ENCODE assay signal across 19 cellular contexts in the genomic region with DNA sequence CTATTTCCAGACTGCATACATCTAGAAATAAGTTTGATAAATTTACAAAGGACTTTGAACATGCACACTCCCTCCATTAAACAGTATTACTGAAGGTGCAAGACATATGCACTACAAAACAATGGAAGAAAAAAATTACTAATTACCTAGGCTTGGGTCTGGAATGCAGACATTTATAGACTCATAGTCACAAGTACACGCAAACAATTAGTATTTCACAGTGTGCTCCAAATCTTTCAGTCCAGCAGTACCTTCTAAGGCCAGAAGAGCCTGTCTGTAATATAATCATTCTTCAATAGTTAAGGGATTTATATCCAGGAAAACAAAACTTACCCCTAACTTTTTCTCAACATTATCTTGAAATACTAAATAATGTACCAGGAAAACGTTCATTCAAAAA. TPM values are rescaled to one million over a fixed set of nuclear protein-coding genes. Genes with fewer than 3 reads are reported as not detected.
A peak's percentile ranks its signal among the peaks of the same experiment; 100 is the strongest.
DNase-seq lines count a peak whose midpoint lies in the region; ATAC-seq, FAIRE-seq and TF ChIP-seq lines count a peak whose summit lies in the region.
"Had no signal": no experiment of that assay in that cellular context is flagged by ENCODE, and none has a peak within 500 bp of the region (broad histone marks: within the 10 kb centered on the region; RNA-seq: fewer than 3 reads in every experiment).

No MANE protein-coding gene starts in this region.

- ATAC-seq in stimulated activated naive CD8-positive, alpha-beta T cell treated with anti-CD3 and anti-CD28 coated beads, Interleukin-15, Interleukin-2, amounts not matched to agents 100 U/mL and 50 U/mL, for 24 hours = no peak
- ATAC-seq in GM12878 (peak; percentile 31; the same call in 2 of the 3 replicates), GM21447 (IDR thresholded peaks at IDR 0.05; ENCODE audit: unreplicated experiment) (no peak)
- ATAC-seq: activated CD4-positive, alpha-beta T cell treated with anti-CD3 and anti-CD28 coated beads for 36 hours had no signal

- no peaks in the 10 kb centered on the region for H4K20me1 ChIP-seq in GM12878 (ENCODE audit: control insufficient read depth, insufficient read depth)

- H3K79me1 ChIP-seq in mesenchymal stem cell (replicated peaks; ENCODE audit: low read length, poor library complexity, severe bottlenecking) = peaks cover 17% of the 10 kb centered on the region

- H3K4ac ChIP-seq in mesenchymal stem cell (ENCODE audit: low read depth in 1 of 2, low read length in 2 of 2) = no peak overlapping the region

- no peak overlapping the region for H3K9ac ChIP-seq in GM12878 (ENCODE audit: control insufficient read depth, insufficient read depth, low read length)
- H3K9ac ChIP-seq in mesenchymal stem cell (ENCODE audit: low read length) = peak overlapping the region; percentile 2

- POLR2A ChIA-PET in GM12878 (lab: Charles Lee) = no interaction called here

- SMC1A ChIA-PET in GM12878 (lab: Charles Lee; ENCODE audit: uncharacterized antibody, unreplicated experiment) = interaction anchor here (1.3 to 4.0 kb wide), 3 partner anchors 9 to 61 kb away, joined by 3 to 22 read pairs (median 5); no protein-coding TSS in a partner anchor

- TF ChIP-seq RAD21 in GM12878 (IDR thresholded peaks at IDR 0.05; ENCODE audit: insufficient read depth, low read depth, low read length) = no peak

- H2AFZ ChIP-seq in GM12878 (ENCODE audit: control insufficient read depth, low read depth, low read length) = no peak overlapping the region
- no peak overlapping the region for H2AFZ ChIP-seq in mesenchymal stem cell (ENCODE audit: low read depth, low read length)

- no peak overlapping the region for H2AK5ac ChIP-seq in mesenchymal stem cell (ENCODE audit: low read length, severe bottlenecking)

- BruUV-seq in GM12878 (replicated peaks; lab: Mats Ljungman, UMichigan) = no TSS peak

- H3K27ac ChIP-seq in GM12878 (ENCODE audit: control insufficient read depth, insufficient read depth) (no peak overlapping the region), mesenchymal stem cell (ENCODE audit: low read length, poor library complexity, severe bottlenecking) (no peak overlapping the region), testis (no peak overlapping the region)
- H3K27ac ChIP-seq: epithelial cell of prostate, SK-N-MC had no signal

- H3K4me2 ChIP-seq in GM12878 (ENCODE audit: control insufficient read depth, insufficient read depth) (no peak overlapping the region), mesenchymal stem cell (ENCODE audit: low read length, poor library complexity, severe bottlenecking) (no peak overlapping the region)

- peaks cover 47% of the 10 kb centered on the region for H3K79me2 ChIP-seq in GM12878 (ENCODE audit: control insufficient read depth, insufficient read depth, low read length)

- WGBS in GM12878 (ENCODE audit: insufficient coverage, insufficient replicate concordance, low lambda C conversion rate, missing lambda C conversion rate) = 71% methylated on average over 2 of the region's 2 CpGs
- 80% methylated on average over 2 of the region's 2 CpGs for WGBS in mesenchymal stem cell
- 33 to 65% methylated on average over 2 of the region's 2 CpGs for WGBS in testis, 2 donors

- H3K23ac ChIP-seq in mesenchymal stem cell (ENCODE audit: low read length in 2 of 2) = no peak overlapping the region

- peaks cover 18% of the 10 kb centered on the region for H3K9me3 ChIP-seq in GM12878 (replicated peaks; ENCODE audit: control insufficient read depth, insufficient read depth, low read length)
- no peaks in the 10 kb centered on the region for H3K9me3 ChIP-seq in mesenchymal stem cell (ENCODE audit: control insufficient read depth, low read length)
- H3K9me3 ChIP-seq in testis = no peaks in the 10 kb centered on the region
- H3K9me3 ChIP-seq: uterus had no signal

- no peak overlapping the region for H4K8ac ChIP-seq in mesenchymal stem cell (ENCODE audit: low read length)

- TF ChIP-seq CTCF in GM12878 (IDR thresholded peaks at IDR 0.05 in 2 of 3, conservative IDR thresholded peaks at IDR 0.05 in 1 of 3; ENCODE audit: control insufficient read depth in 2 of 3, extremely low read depth in 1 of 3, insufficient read depth in 1 of 3, low read depth in 3 of 3, low read length in 3 of 3) = no peak
- no peak for TF ChIP-seq CTCF in testis (IDR thresholded peaks at IDR 0.05)

- H3K36me3 ChIP-seq in GM12878 (ENCODE audit: control insufficient read depth in 2 of 2, insufficient read depth in 2 of 2, low read length in 1 of 2) = peaks cover 2 to 5% of the 10 kb centered on the region in 2 experiments
- H3K36me3 ChIP-seq in mesenchymal stem cell (ENCODE audit: control insufficient read depth in 1 of 2, insufficient read depth in 2 of 2, low read depth in 1 of 2, low read length in 2 of 2) = peaks cover 7 to 31% of the 10 kb centered on the region in 2 experiments
- no peaks in the 10 kb centered on the region for H3K36me3 ChIP-seq in testis (ENCODE audit: low read depth, missing control alignments)
- H3K36me3 ChIP-seq: uterus had no signal

- TF ChIP-seq EP300 in GM12878 (IDR thresholded peaks at IDR 0.05; ENCODE audit: borderline replicate concordance in 1 of 2, control insufficient read depth in 1 of 2, low read depth in 2 of 2, low read length in 2 of 2) = no peak

- H3K27ac Mint-ChIP-seq in stimulated activated naive CD8-positive, alpha-beta T cell treated with anti-CD3 and anti-CD28 coated beads, Interleukin-15, Interleukin-2, amounts not matched to agents 100 ng/mL and 50 ng/mL, for 24 hours = peak overlapping the region; percentile 42
- H3K27ac Mint-ChIP-seq: activated CD4-positive, alpha-beta T cell treated with anti-CD3 and anti-CD28 coated beads for 36 hours; dendritic cell treated with granulocyte-macrophage colony-stimulating factor and Interleukin-4, amounts not matched to agents 40 ng/mL and 50 ng/mL, for 4 days had no signal

- H3K4me1 Mint-ChIP-seq in stimulated activated naive CD8-positive, alpha-beta T cell treated with anti-CD3 and anti-CD28 coated beads, Interleukin-15, Interleukin-2, amounts not matched to agents 100 ng/mL and 50 ng/mL, for 24 hours (ENCODE audit: low read depth) = peaks cover 74% of the 10 kb centered on the region

- peaks cover 14% of the 10 kb centered on the region for H3K9me3 Mint-ChIP-seq in stimulated activated naive CD8-positive, alpha-beta T cell treated with anti-CD3 and anti-CD28 coated beads, Interleukin-15, Interleukin-2, amounts not matched to agents 100 ng/mL and 50 ng/mL, for 24 hours

- H3K4me1 ChIP-seq in GM12878 (ENCODE audit: control insufficient read depth, insufficient read depth, low read length) (peaks cover 8% of the 10 kb centered on the region; the same call in 1 of the 2 replicates), mesenchymal stem cell (ENCODE audit: control insufficient read depth, insufficient read depth, low read depth, low read length) (no peaks in the 10 kb centered on the region), testis (peaks cover 8% of the 10 kb centered on the region)

- H3K27me3 ChIP-seq in GM12878 (replicated peaks in 1 of 2; ENCODE audit: control insufficient read depth in 2 of 2, insufficient read depth in 2 of 2, low read length in 1 of 2) (no peaks in the 10 kb centered on the region), mesenchymal stem cell (ENCODE audit: control insufficient read depth in 1 of 2, insufficient read depth in 1 of 2, low read length in 2 of 2) (no peaks in the 10 kb centered on the region), testis (no peaks in the 10 kb centered on the region)
- H3K27me3 ChIP-seq: uterus had no signal

- in situ Hi-C loops in GM12878 (cut with MboI) = no loop called here

- no peaks in the 10 kb centered on the region for H3K27me3 Mint-ChIP-seq in stimulated activated naive CD8-positive, alpha-beta T cell treated with anti-CD3 and anti-CD28 coated beads, Interleukin-15, Interleukin-2, amounts not matched to agents 100 ng/mL and 50 ng/mL, for 24 hours
- H3K27me3 Mint-ChIP-seq: activated CD4-positive, alpha-beta T cell treated with anti-CD3 and anti-CD28 coated beads for 36 hours; dendritic cell treated with granulocyte-macrophage colony-stimulating factor and Interleukin-4, amounts not matched to agents 40 ng/mL and 50 ng/mL, for 4 days had no signal

- H2BK120ac ChIP-seq in mesenchymal stem cell (ENCODE audit: low read depth, low read length) = no peak overlapping the region

- H2BK12ac ChIP-seq in mesenchymal stem cell (ENCODE audit: low read length in 2 of 2) = no peak overlapping the region

- H2BK5ac ChIP-seq in mesenchymal stem cell (ENCODE audit: low read depth, low read length, poor library complexity, severe bottlenecking) = no peak overlapping the region

- no peak for FAIRE-seq in GM12878 (lab: Jason Lieb, UNC)

- DNase-seq in stimulated activated naive CD8-positive, alpha-beta T cell treated with anti-CD3 and anti-CD28 coated beads, Interleukin-15, Interleukin-2, amounts not matched to agents 100 U/mL and 50 U/mL, for 24 hours = no peak
- no peak for DNase-seq in GM12878 (ENCODE audit: low read depth, low spot score)
- DNase-seq in mesenchymal stem cell = no peak
- no peak for DNase-seq in testis
- no peak for DNase-seq in HPDE6-E6E7 (ENCODE audit: extremely low spot score)
- no peak for DNase-seq in SW 1271 (lab: John Stamatoyannopoulos, UW)
- DNase-seq: activated CD4-positive, alpha-beta T cell treated with anti-CD3 and anti-CD28 coated beads for 36 hours; activated naive CD4-positive, alpha-beta T cell treated with Interleukin-2 at 50 U/mL for 16 hours; Calu3; NCI-H1105; NCI-H774; retina; uterus had no signal

- CTCF ChIA-PET in GM12878 (lab: Yijun Ruan, JAX) = interaction anchor here (1.3 to 3.9 kb wide), 3 partner anchors 9 to 57 kb away, joined by 6 to 18 read pairs (median 7); no protein-coding TSS in a partner anchor

- peaks cover 19% of the 10 kb centered on the region for H3K36me3 Mint-ChIP-seq in stimulated activated naive CD8-positive, alpha-beta T cell treated with anti-CD3 and anti-CD28 coated beads, Interleukin-15, Interleukin-2, amounts not matched to agents 100 ng/mL and 50 ng/mL, for 24 hours (ENCODE audit: low read depth)

- no peak overlapping the region for H3K18ac ChIP-seq in mesenchymal stem cell (ENCODE audit: low read depth in 1 of 2, low read length in 2 of 2)

- no peak overlapping the region for H2BK15ac ChIP-seq in mesenchymal stem cell (ENCODE audit: low read depth, poor library complexity, severe bottlenecking)

- no peak overlapping the region for H3K4me3 Mint-ChIP-seq in stimulated activated naive CD8-positive, alpha-beta T cell treated with anti-CD3 and anti-CD28 coated beads, Interleukin-15, Interleukin-2, amounts not matched to agents 100 ng/mL and 50 ng/mL, for 24 hours
- H3K4me3 Mint-ChIP-seq: activated CD4-positive, alpha-beta T cell treated with anti-CD3 and anti-CD28 coated beads for 36 hours; dendritic cell treated with granulocyte-macrophage colony-stimulating factor and Interleukin-4, amounts not matched to agents 40 ng/mL and 50 ng/mL, for 4 days had no signal

- intact Hi-C loops in GM12878 (cut with micrococcal nuclease; ENCODE audit: unreplicated experiment) = no loop called here
- intact Hi-C loops in testis (cut with DNase I; ENCODE audit: low total_unique reads) = no loop called here

- no peak overlapping the region for H4K91ac ChIP-seq in mesenchymal stem cell (ENCODE audit: low read length)

- RAD21 ChIA-PET in GM12878 (lab: Charles Lee; ENCODE audit: unreplicated experiment) = interaction anchor here (0.8 kb wide), 1 partner anchor 18 kb away, joined by 3 read pairs; no protein-coding TSS in a partner anchor

- H3K4me3 ChIP-seq in GM12878 (no peak overlapping the region), mesenchymal stem cell (ENCODE audit: insufficient read depth in 1 of 2, low read depth in 1 of 2, low read length in 2 of 2) (no peak overlapping the region), testis (no peak overlapping the region)
- H3K4me3 ChIP-seq: lung, SK-N-MC, uterus had no signal

- no peak for TF ChIP-seq POLR2A in GM12878 (IDR thresholded peaks at IDR 0.05; ENCODE audit: low read depth, low read length)
- TF ChIP-seq POLR2A in testis (IDR thresholded peaks at IDR 0.05) = no peak

- H3K14ac ChIP-seq in mesenchymal stem cell (ENCODE audit: low read length in 2 of 2) = no peak overlapping the region

RNA-seq across cellular contexts. Expression of a gene that starts 11.2 kb away (rescaled TPM):
- total RNA-seq in GM12878 (2013; cell fraction: nucleolus; rRNA removed) = 293 and 299 TPM in 2 replicates
- total RNA-seq in GM12878 (2014; rRNA removed) (12.4 and 18.2 TPM in 2 replicates), GM12878 (2014; rRNA removed; fragmentation: Illumina TruSeq; extraction: Trizol) (16.0 and 16.3 TPM in 2 replicates), GM12878 (2021) (14.4 and 15.4 TPM in 2 replicates), testis (10 to 100 TPM; 57.7 to 61.8 TPM)
- polyA plus RNA-seq in GM12878 (2011; ENCODE audit: low read depth) = 3.8 TPM
- polyA plus RNA-seq in GM12878 (2011; rRNA removed) (23.0 and 37.1 TPM in 2 replicates), GM12878 (2014; fragmentation: Illumina TruSeq; extraction: Trizol) (7.9 and 11.1 TPM in 2 replicates), GM12878 (2014; fragmentation: Nextera tagmentation; extraction: Ambion mirVana) (1 to 10 TPM; 2.7 to 5.4 TPM), GM12878 (2014; rRNA removed) (4.6 and 5.3 TPM in 2 replicates), GM12878 (2016; fragmentation: Nextera tagmentation; extraction: Ambion mirVana) (1 to 10 TPM; 4.9 to 5.8 TPM), testis (ENCODE audit: insufficient read depth, low read depth, low replicate concordance) (14.4 TPM)
- 7.1 and 9.3 TPM in 2 replicates for polyA plus RNA-seq in GM12878 (2011; cell fraction: cytosol; rRNA removed)
- polyA plus RNA-seq in GM12878 (2011; cell fraction: nucleus; rRNA removed) = 41.4 and 51.7 TPM in 2 replicates
- polyA plus RNA-seq in GM12878 (2012) = 7.5 and 8.9 TPM in 2 replicates
- polyA minus RNA-seq in GM12878 (2011; rRNA and poly(A)+ RNA removed) = 77.4 and 118 TPM in 2 replicates
- polyA minus RNA-seq in GM12878 (2011; cell fraction: cytosol; rRNA and poly(A)+ RNA removed) = 13.0 and 14.6 TPM in 2 replicates
- 82.8 and 110 TPM in 2 replicates for polyA minus RNA-seq in GM12878 (2011; cell fraction: nucleus; rRNA and poly(A)+ RNA removed)
- 9.7 TPM for polyA plus RNA-seq in mesenchymal stem cell (2013, experiment 1 of 2)
- 9.5 TPM for polyA plus RNA-seq in mesenchymal stem cell (2013, experiment 2 of 2)
